Comparison of ENCODE assay signal across 13 cellular contexts in the genomic region with DNA sequence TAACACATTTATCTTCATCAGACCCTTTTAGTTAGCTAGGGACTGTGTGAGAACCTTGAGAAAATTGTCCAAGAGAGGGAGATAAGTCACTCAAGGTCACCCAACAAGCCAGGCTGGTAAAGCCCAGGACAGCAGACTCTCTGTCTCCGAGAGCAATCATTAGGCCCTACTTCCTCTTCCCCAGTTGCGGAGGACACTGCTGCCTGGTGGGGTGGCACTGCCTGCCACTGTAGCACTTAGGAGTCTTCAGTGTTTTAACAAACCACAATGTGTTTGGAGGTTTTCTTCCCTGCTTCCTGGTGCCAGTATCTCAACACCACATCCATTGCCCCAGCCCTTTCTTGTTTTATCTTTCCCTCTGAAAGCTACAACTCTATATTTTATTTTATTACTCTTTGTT.
DNase-seq lines count a peak whose midpoint lies in the region; ATAC-seq and TF ChIP-seq lines count a peak whose summit lies in the region.
"Had no signal": no experiment of that assay in that cellular context is flagged by ENCODE, and none has a peak within 500 bp of the region (broad histone marks: within the 10 kb centered on the region; RNA-seq: fewer than 3 reads in every experiment).

No MANE protein-coding gene starts in this region.

- CTCF ChIA-PET in OCI-LY7 (lab: Charles Lee; ENCODE audit: unreplicated experiment) = no interaction called here
- CTCF ChIA-PET in activated CD4-positive, alpha-beta T cell treated with anti-CD3 and anti-CD28 coated beads for 36 hours (lab: Charles Lee) = interaction anchor here (3.7 kb wide), 1 partner anchor 10 kb away, joined by 35 read pairs; no protein-coding TSS in a partner anchor

- H3K4me1 Mint-ChIP-seq in activated CD4-positive, alpha-beta T cell treated with anti-CD3 and anti-CD28 coated beads for 36 hours = no peaks in the 10 kb centered on the region

- H3K27me3 ChIP-seq in DND-41 (ENCODE audit: insufficient read depth, low read length, poor library complexity) = no peaks in the 10 kb centered on the region
- H3K27me3 ChIP-seq in right lobe of liver = no peaks in the 10 kb centered on the region
- H3K27me3 ChIP-seq: neural progenitor cell had no signal

- H3K36me3 Mint-ChIP-seq in activated CD4-positive, alpha-beta T cell treated with anti-CD3 and anti-CD28 coated beads for 36 hours (ENCODE audit: low read depth) = peaks cover 35% of the 10 kb centered on the region

- DNase-seq in DND-41 (peak; percentile 5), OCI-M1 (lab: John Stamatoyannopoulos, UW) (peak; percentile 77), right lobe of liver (no peak), NCI-H146 treated with DMSO at 0.1 percent for 48 hours (lab: John Stamatoyannopoulos, UW; ENCODE audit: unreplicated experiment) (no peak), OCI-LY7 (ENCODE audit: low spot score) (no peak)
- no peak for DNase-seq in activated effector memory CD4-positive, alpha-beta T cell treated with anti-CD3 and anti-CD28 coated beads, Interleukin-2, amount 50 U/mL, for 16 hours
- DNase-seq in activated CD4-positive, alpha-beta T cell treated with anti-CD3 and anti-CD28 coated beads for 36 hours = no peak
- DNase-seq: activated naive CD4-positive, alpha-beta T cell treated with anti-CD3 and anti-CD28 coated beads, Interleukin-2, amount 50 U/mL, for 16 hours; central memory CD4-positive, alpha-beta T cell; Karpas-422; stimulated activated naive CD8-positive, alpha-beta T cell treated with anti-CD3 and anti-CD28 coated beads, Interleukin-15, Interleukin-2, amounts not matched to agents 100 U/mL and 50 U/mL, for 24 hours had no signal

- no peak overlapping the region for H3K4me3 ChIP-seq in DND-41 (ENCODE audit: low read depth in 1 of 2, low read length in 2 of 2)
- no peak overlapping the region for H3K4me3 ChIP-seq in right lobe of liver
- H3K4me3 ChIP-seq in OCI-LY7 (ENCODE audit: low read depth, low read length, poor library complexity, severe bottlenecking) = no peak overlapping the region
- H3K4me3 ChIP-seq: neural progenitor cell had no signal

- peaks cover 4% of the 10 kb centered on the region for H3K9me3 Mint-ChIP-seq in activated CD4-positive, alpha-beta T cell treated with anti-CD3 and anti-CD28 coated beads for 36 hours (ENCODE audit: low read depth)
- H3K9me3 Mint-ChIP-seq: neural progenitor cell had no signal

- no peak for TF ChIP-seq POLR2A in right lobe of liver (IDR thresholded peaks at IDR 0.05)

- 80% methylated on average over 1 of the region's 2 CpGs for WGBS in right lobe of liver (ENCODE audit: insufficient coverage, low coverage, low lambda C conversion rate, missing lambda C conversion rate)

- no peak overlapping the region for H3K4me3 Mint-ChIP-seq in activated CD4-positive, alpha-beta T cell treated with anti-CD3 and anti-CD28 coated beads for 36 hours
- H3K4me3 Mint-ChIP-seq: neural progenitor cell had no signal

- H3K4me2 ChIP-seq in DND-41 (ENCODE audit: insufficient read depth, low read length) (no peak overlapping the region), OCI-LY7 (ENCODE audit: low read length) (no peak overlapping the region)
- H3K4me2 ChIP-seq: neural progenitor cell had no signal

- no peaks in the 10 kb centered on the region for H3K27me3 Mint-ChIP-seq in activated CD4-positive, alpha-beta T cell treated with anti-CD3 and anti-CD28 coated beads for 36 hours

- H3K4me1 ChIP-seq in DND-41 (ENCODE audit: insufficient read depth, low read length) (no peaks in the 10 kb centered on the region), right lobe of liver (peaks cover 0 to 57% (median 20%) of the 10 kb centered on the region in 4 donors), OCI-LY7 (ENCODE audit: insufficient read depth, low read length, poor library complexity, severe bottlenecking) (no peaks in the 10 kb centered on the region)

- H3K79me2 ChIP-seq in DND-41 (ENCODE audit: insufficient read depth, low read length) = no peaks in the 10 kb centered on the region
- no peaks in the 10 kb centered on the region for H3K79me2 ChIP-seq in OCI-LY7 (ENCODE audit: insufficient read depth, low read depth, low read length)

- intact Hi-C loops in right lobe of liver (cut with DNase I) (loop anchor here in 1 of 2 donors (10.0 kb wide), 1 partner anchor 197 kb away; a partner anchor contains a TSS), OCI-LY7 (cut with micrococcal nuclease; ENCODE audit: unreplicated experiment) (no loop called here)
- intact Hi-C loops in activated CD4-positive, alpha-beta T cell treated with anti-CD3 and anti-CD28 coated beads for 36 hours (cut with DNase I, micrococcal nuclease) = no loop called here

- no peak overlapping the region for H3K27ac Mint-ChIP-seq in activated CD4-positive, alpha-beta T cell treated with anti-CD3 and anti-CD28 coated beads for 36 hours
- H3K27ac Mint-ChIP-seq: neural progenitor cell had no signal

- no peak overlapping the region for H3K9ac ChIP-seq in DND-41 (ENCODE audit: low read depth, low read length)
- H3K9ac ChIP-seq: neural progenitor cell had no signal

- POLR2A ChIA-PET in OCI-LY7 (lab: Charles Lee) = no interaction called here
- POLR2A ChIA-PET in activated CD4-positive, alpha-beta T cell treated with anti-CD3 and anti-CD28 coated beads for 36 hours (lab: Charles Lee) = no interaction called here

- no peaks in the 10 kb centered on the region for H3K9me3 ChIP-seq in DND-41 (ENCODE audit: insufficient read depth, low read length, severe bottlenecking)
- H3K9me3 ChIP-seq in right lobe of liver = no peaks in the 10 kb centered on the region
- H3K9me3 ChIP-seq in OCI-LY7 (ENCODE audit: low read length) = no peaks in the 10 kb centered on the region

- TF ChIP-seq CTCF in DND-41 (IDR thresholded peaks at IDR 0.05; ENCODE audit: borderline replicate concordance, extremely low read depth, low read length, poor library complexity, severe bottlenecking) (no peak), right lobe of liver (IDR thresholded peaks at IDR 0.05) (no peak), OCI-LY7 (conservative IDR thresholded peaks at IDR 0.05; ENCODE audit: low read length) (no peak)

- H2AFZ ChIP-seq in DND-41 (ENCODE audit: low read depth, low read length) = no peak overlapping the region
- no peak overlapping the region for H2AFZ ChIP-seq in OCI-LY7 (ENCODE audit: low read length)
- H2AFZ ChIP-seq: neural progenitor cell had no signal

- H3K36me3 ChIP-seq in DND-41 (ENCODE audit: insufficient read depth, low read length) = no peaks in the 10 kb centered on the region
- H3K36me3 ChIP-seq in right lobe of liver = no peaks in the 10 kb centered on the region
- no peaks in the 10 kb centered on the region for H3K36me3 ChIP-seq in OCI-LY7 (ENCODE audit: insufficient read depth, low read length)
- H3K36me3 ChIP-seq: neural progenitor cell had no signal

- BruUV-seq in OCI-LY7 (replicated peaks; lab: Mats Ljungman, UMichigan) = no TSS peak

- H3K27ac ChIP-seq in DND-41 (ENCODE audit: low read length) (no peak overlapping the region), right lobe of liver (no peak overlapping the region), OCI-LY7 (ENCODE audit: low read depth, low read length, poor library complexity, severe bottlenecking) (no peak overlapping the region)
- H3K27ac ChIP-seq: neural progenitor cell had no signal

- no peaks in the 10 kb centered on the region for H4K20me1 ChIP-seq in DND-41 (ENCODE audit: insufficient read depth, low read length)
- H4K20me1 ChIP-seq in OCI-LY7 (ENCODE audit: insufficient read depth, low read length) = no peaks in the 10 kb centered on the region

- H3K9me2 ChIP-seq in OCI-LY7 (ENCODE audit: insufficient read depth, low read length) = no peaks in the 10 kb centered on the region

- ATAC-seq in DND-41 (ENCODE audit: insufficient read depth, low read depth) = 0 out of 3 replicates have a peak, but pooled peaks have one; percentile 35
- peak; percentile 59 for ATAC-seq in HG03097 (IDR thresholded peaks at IDR 0.05; ENCODE audit: low FRiP score, unreplicated experiment)
- ATAC-seq in right lobe of liver = peak in 3 of 4 donors; percentile 6 to 37 (median 9)
- no peak for ATAC-seq in activated CD4-positive, alpha-beta T cell treated with anti-CD3 and anti-CD28 coated beads for 36 hours
- ATAC-seq: stimulated activated naive CD8-positive, alpha-beta T cell treated with anti-CD3 and anti-CD28 coated beads, Interleukin-15, Interleukin-2, amounts not matched to agents 100 U/mL and 50 U/mL, for 24 hours had no signal

Comparison
In these comparisons a context has a peak if more than half of its experiments do, and no peak if none do; other contexts are left out.
1. DNase-seq: peak in DND-41 (single experiment) and OCI-M1 (single experiment); none in right lobe of liver (0 of 3), activated effector memory CD4-positive, alpha-beta T cell treated with anti-CD3 and anti-CD28 coated beads, Interleukin-2, amount 50 U/mL, for 16 hours (single experiment), NCI-H146 treated with DMSO at 0.1 percent for 48 hours (single experiment), OCI-LY7 (single experiment) and activated CD4-positive, alpha-beta T cell treated with anti-CD3 and anti-CD28 coated beads for 36 hours (single experiment).